Comparison of ENCODE assay signal across 11 cellular contexts in genomic region chr2:70570041-70570661, GRCh38. TPM values are rescaled to one million over a fixed set of nuclear protein-coding genes. Genes with fewer than 3 reads are reported as not detected.
DNase-seq lines count a peak whose midpoint lies in the region; ATAC-seq and TF ChIP-seq lines count a peak whose summit lies in the region.
"Had no signal": no experiment of that assay in that cellular context is flagged by ENCODE, and none has a peak within 500 bp of the region (broad histone marks: within the 10 kb centered on the region; RNA-seq: fewer than 3 reads in every experiment).

No MANE protein-coding gene starts in this region.

- peaks cover 7% of the 10 kb centered on the region for H3K9me3 Mint-ChIP-seq in type B pancreatic cell

- H3K4me3 ChIP-seq in fibroblast of pulmonary artery (replicated peaks; ENCODE audit: low read depth, low read length), result no peak overlapping the region

- H3K4me3 Mint-ChIP-seq in type B pancreatic cell, result no peak overlapping the region

- DNase-seq in HCEC 1CT (peak; percentile 20), RPMI7951 (ENCODE audit: low read depth) (peak; percentile 52), fibroblast of pulmonary artery (ENCODE audit: low read depth) (peak; percentile 18), type B pancreatic cell (ENCODE audit: extremely low spot score, unreplicated experiment) (no peak)
- no peak for DNase-seq in activated CD4-positive, alpha-beta T cell treated with anti-CD3 and anti-CD28 coated beads for 48 hours
- DNase-seq: activated CD4-positive, CD25-positive, alpha-beta regulatory T cell treated with anti-CD3 and anti-CD28 coated beads, Interleukin-2, amount 50 U/mL, for 72 hours; activated T-cell treated with anti-CD3 and anti-CD28 coated beads, Interleukin-2, amount 50 U/mL, for 48 hours; amniotic stem cell; left ventricle myocardium superior had no signal

- H3K36me3 Mint-ChIP-seq in type B pancreatic cell, result no peaks in the 10 kb centered on the region

- H3K27me3 Mint-ChIP-seq in type B pancreatic cell, result peaks cover 24% of the 10 kb centered on the region

- no peak for ATAC-seq in HG03175 (IDR thresholded peaks at IDR 0.05; ENCODE audit: unreplicated experiment)
- no peak for ATAC-seq in GM21576 (IDR thresholded peaks at IDR 0.05; ENCODE audit: unreplicated experiment)
- ATAC-seq: left ventricle myocardium superior had no signal

- peak overlapping the region; percentile 52 for H3K27ac Mint-ChIP-seq in type B pancreatic cell

- no peaks in the 10 kb centered on the region for H3K4me1 Mint-ChIP-seq in type B pancreatic cell (ENCODE audit: unreplicated experiment)

- TF ChIP-seq CTCF in fibroblast of pulmonary artery (IDR thresholded peaks at IDR 0.05; ENCODE audit: low read length, missing control alignments), result no peak
- no peak for TF ChIP-seq CTCF in type B pancreatic cell (conservative IDR thresholded peaks at IDR 0.05)

RNA-seq across cellular contexts. Expression of gene TGFA, which starts 16.5 kb away (rescaled TPM):
- total RNA-seq in RPMI7951 (2014; rRNA removed; shearing (Covaris generic)), result 4.2 and 4.3 TPM in 2 replicates
- total RNA-seq in type B pancreatic cell (ENCODE audit: low replicate concordance), result 6.8 and 21.0 TPM in 2 replicates

Comparison
In these comparisons a context has a peak if more than half of its experiments do, and no peak if none do; other contexts are left out.
1. DNase-seq: peak in HCEC 1CT (single experiment), RPMI7951 (single experiment) and fibroblast of pulmonary artery (single experiment); none in type B pancreatic cell (single experiment) and activated CD4-positive, alpha-beta T cell treated with anti-CD3 and anti-CD28 coated beads for 48 hours (single experiment).